Comparison of ENCODE assay signal across 34 cellular contexts in genomic region chr11:97833412-97833811, GRCh38.
"Had no signal": no experiment of that assay in that cellular context is flagged by ENCODE, and none has a peak within 500 bp of the region (broad histone marks: within the 10 kb centered on the region; RNA-seq: fewer than 3 reads in every experiment).

No MANE protein-coding gene starts in this region.

- H3K27me3 ChIP-seq: MG63 had no signal

- DNase-seq: Karpas-422, Kasumi-1, MG63, MM.1S, MV-4-11, NCI-H1048, NCI-H1092, NCI-H1092 treated with DMSO at 0.1 percent for 48 hours, NCI-H1105, NCI-H1105 treated with DMSO at 0.1 percent for 48 hours, NCI-H1417, NCI-H1417 treated with DMSO at 0.1 percent for 48 hours, NCI-H1436, NCI-H1436 treated with DMSO at 0.1 percent for 48 hours, NCI-H146, NCI-H1694, NCI-H1694 treated with DMSO at 0.1 percent for 48 hours, NCI-H187, NCI-H187 treated with DMSO at 0.1 percent for 48 hours, NCI-H1930, NCI-H2029, NCI-H2029 treated with DMSO at 0.1 percent for 48 hours, NCI-H2081, NCI-H2081 treated with DMSO at 0.1 percent for 48 hours, NCI-H2107, NCI-H2171, NCI-H2171 treated with DMSO at 0.1 percent for 48 hours, NCI-H2227 treated with DMSO at 0.1 percent for 48 hours, NCI-H226, NCI-H345, NCI-H446, NCI-H446 treated with DMSO at 0.1 percent for 48 hours, NCI-H510A, NCI-H510A treated with DMSO at 0.1 percent for 48 hours had no signal

- H3K9me3 ChIP-seq: MG63 had no signal

- H3K4me3 ChIP-seq: MG63 had no signal

- H3K36me3 ChIP-seq: MG63 had no signal
